ENCODE assay signal across 8 cellular contexts in genomic region chrX:97563531-97564133, GRCh38.
A peak's percentile ranks its signal among the peaks of the same experiment; 100 is the strongest.
DNase-seq lines count a peak whose midpoint lies in the region; ATAC-seq and TF ChIP-seq lines count a peak whose summit lies in the region.

No MANE protein-coding gene starts in this region.

- intact Hi-C loops in A673 (cut with micrococcal nuclease; ENCODE audit: unreplicated experiment): no loop called here
- intact Hi-C loops in prostate gland (cut with DNase I): no loop called here
- intact Hi-C loops in uterus (cut with DNase I; ENCODE audit: low total_unique reads): no loop called here

- H3K27ac ChIP-seq in A673 (ENCODE audit: low read depth, low read length, poor library complexity, severe bottlenecking) (no peak overlapping the region), prostate gland (peak overlapping the region in 1 of 2 donors; percentile 26), uterus (peak overlapping the region; percentile 51 to 77)

- H3K4me3 ChIP-seq in A673 (ENCODE audit: low read depth, low read length, poor library complexity, severe bottlenecking): no peak overlapping the region
- H3K4me3 ChIP-seq in fibroblast of mammary gland (ENCODE audit: control insufficient read depth, low read depth, low read length): no peak overlapping the region
- H3K4me3 ChIP-seq in prostate gland: no peak overlapping the region
- peak overlapping the region; percentile 6 to 7 for H3K4me3 ChIP-seq in uterus

- DNase-seq in A673 (ENCODE audit: low spot score) (peak; percentile 28), NCI-H774 (lab: John Stamatoyannopoulos, UW) (peak; percentile 4), activated T-cell treated with anti-CD3 and anti-CD28 coated beads for 48 hours (ENCODE audit: low read depth) (peak; percentile 1), fibroblast of mammary gland (ENCODE audit: low read depth) (peak; percentile 61), prostate gland (ENCODE audit: low spot score) (peak; percentile 4), uterus (peak; percentile 26 to 40)

- no peak for TF ChIP-seq CTCF in A673 (conservative IDR thresholded peaks at IDR 0.05; ENCODE audit: low read depth, low read length)
- TF ChIP-seq CTCF in fibroblast of mammary gland (conservative IDR thresholded peaks at IDR 0.05; ENCODE audit: control insufficient read depth, insufficient read depth, low read depth, low read length): no peak
- TF ChIP-seq CTCF in prostate gland (IDR thresholded peaks at IDR 0.05): no peak
- no peak for TF ChIP-seq CTCF in uterus (IDR thresholded peaks at IDR 0.05)

- H3K36me3 ChIP-seq in A673 (ENCODE audit: insufficient read depth, low read length, poor library complexity, severe bottlenecking): no peaks in the 10 kb centered on the region
- no peaks in the 10 kb centered on the region for H3K36me3 ChIP-seq in prostate gland
- no peaks in the 10 kb centered on the region for H3K36me3 ChIP-seq in uterus

- 0% methylated on average over 4 of the region's 4 CpGs for WGBS in prostate gland

- POLR2A ChIA-PET in A673 (lab: Charles Lee; ENCODE audit: low non-redundant PET): no interaction called here

- CTCF ChIA-PET in A673 (lab: Charles Lee): no interaction called here

- no peaks in the 10 kb centered on the region for H3K27me3 ChIP-seq in A673 (replicated peaks; ENCODE audit: insufficient read depth, low read depth, low read length, poor library complexity)
- no peaks in the 10 kb centered on the region for H3K27me3 ChIP-seq in prostate gland (replicated peaks; ENCODE audit: insufficient read depth)
- no peaks in the 10 kb centered on the region for H3K27me3 ChIP-seq in uterus

- ATAC-seq in GM18858 (IDR thresholded peaks at IDR 0.05; ENCODE audit: unreplicated experiment) (peak; percentile 98), HG03045 (IDR thresholded peaks at IDR 0.05; ENCODE audit: unreplicated experiment) (peak; percentile 99)

- TF ChIP-seq POLR2A in prostate gland (IDR thresholded peaks at IDR 0.05) (no peak), uterus (IDR thresholded peaks at IDR 0.05) (no peak)

- BruUV-seq in A673 (replicated peaks; lab: Mats Ljungman, UMichigan): no TSS peak

- H3K9me3 ChIP-seq in A673 (ENCODE audit: low read depth, low read length, poor library complexity, severe bottlenecking): no peaks in the 10 kb centered on the region
- no peaks in the 10 kb centered on the region for H3K9me3 ChIP-seq in prostate gland
- no peaks in the 10 kb centered on the region for H3K9me3 ChIP-seq in uterus

- no peaks in the 10 kb centered on the region for H3K4me1 ChIP-seq in A673 (ENCODE audit: insufficient read depth, low read length, poor library complexity, severe bottlenecking)
- H3K4me1 ChIP-seq in prostate gland (replicated peaks): no peaks in the 10 kb centered on the region
- no peaks in the 10 kb centered on the region for H3K4me1 ChIP-seq in uterus

Comparison
In these comparisons a context has a peak if more than half of its experiments do, and no peak if none do; other contexts are left out.
1. DNase-seq: peak in every context shown above with its lines; median percentile 61 in fibroblast of mammary gland; 33 in uterus; 28 in A673; 4 in NCI-H774; 4 in prostate gland; 1 in activated T-cell treated with anti-CD3 and anti-CD28 coated beads for 48 hours.
2. H3K4me3 ChIP-seq: peak in uterus (2 of 2); none in A673 (single experiment), fibroblast of mammary gland (single experiment) and prostate gland (0 of 2).